10 cellular contexts compared by ENCODE assay signal in the genomic region with DNA sequence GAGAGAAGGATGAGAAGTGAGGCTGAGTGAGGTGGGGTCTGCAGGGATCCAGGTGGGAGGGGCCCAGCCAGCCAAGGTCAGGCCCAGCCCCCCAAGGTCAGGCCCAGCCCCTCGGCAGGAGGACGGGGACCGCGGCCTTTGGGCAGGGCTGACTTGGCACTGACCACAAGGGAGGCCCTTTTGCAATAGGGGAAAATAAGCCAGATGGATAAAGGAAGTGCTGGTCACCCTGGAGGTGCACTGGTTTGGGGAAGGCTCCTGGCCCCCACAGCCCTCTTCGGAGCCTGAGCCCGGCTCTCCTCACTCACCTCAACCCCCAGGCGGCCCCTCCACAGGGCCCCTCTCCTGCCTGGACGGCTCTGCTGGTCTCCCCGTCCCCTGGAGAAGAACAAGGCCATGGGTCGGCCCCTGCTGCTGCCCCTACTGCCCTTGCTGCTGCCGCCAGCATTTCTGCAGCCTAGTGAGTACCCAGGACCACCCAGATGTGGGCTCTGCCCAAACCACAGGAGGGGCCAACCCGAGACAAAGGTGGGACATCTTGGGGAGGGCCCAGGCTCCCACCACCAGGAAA. TPM values are rescaled to one million over a fixed set of nuclear protein-coding genes. Genes with fewer than 3 reads are reported as not detected.
DNase-seq lines count a peak whose midpoint lies in the region; ATAC-seq lines count a peak whose summit lies in the region.
"Had no signal": no experiment of that assay in that cellular context is flagged by ENCODE, and none has a peak within 500 bp of the region (broad histone marks: within the 10 kb centered on the region; RNA-seq: fewer than 3 reads in every experiment).

A gene (plus strand): TSS at position 227 of the 571 bp plus-strand sequence. CDS start 170 bp downstream, at position 397.

- intact Hi-C loops in Right ventricle myocardium superior (cut with DNase I): no loop called here
- intact Hi-C loops in sciatic nerve (cut with DNase I): no loop called here

- peaks cover 6% of the 10 kb centered on the region for H3K27me3 Mint-ChIP-seq in T-helper 17 cell

- no peak within 1 kb of the TSS for H3K27ac Mint-ChIP-seq in T-helper 17 cell

- H3K36me3 Mint-ChIP-seq in T-helper 17 cell (ENCODE audit: low read depth): peaks cover 3% of the 10 kb centered on the region

- peaks cover 11% of the 10 kb centered on the region for H3K4me1 Mint-ChIP-seq in T-helper 17 cell

- no peaks in the 10 kb centered on the region for H3K9me3 ChIP-seq in T-helper 17 cell (ENCODE audit: control insufficient read depth, low read length, poor library complexity, severe bottlenecking)

- peak; percentile 58 for DNase-seq in GM03348 (ENCODE audit: low spot score)
- no peak for DNase-seq in T-helper 17 cell
- DNase-seq in Right ventricle myocardium superior: peak; percentile 64
- DNase-seq in sciatic nerve (ENCODE audit: low spot score): no peak
- no peak for DNase-seq in NCI-H526 (lab: John Stamatoyannopoulos, UW)
- no peak for DNase-seq in occipital lobe (lab: John Stamatoyannopoulos, UW)
- DNase-seq in NCI-H2029 treated with DMSO at 0.1 percent for 48 hours (lab: John Stamatoyannopoulos, UW): no peak
- no peak for DNase-seq in epidermal melanocyte (ENCODE audit: insufficient read length, low spot score)
- DNase-seq: NCI-H2227 treated with DMSO at 0.1 percent for 48 hours; stimulated activated CD4-positive, alpha-beta T cell treated with anti-CD3 and anti-CD28 coated beads, Interleukin-15, amount 100 ng/mL, for 24 hours had no signal

- H3K4me3 Mint-ChIP-seq in T-helper 17 cell: peak within 1 kb of the TSS; percentile 36

- ATAC-seq in T-helper 17 cell (no peak), Right ventricle myocardium superior (ENCODE audit: poor library complexity) (peak; percentile 67), sciatic nerve (peak; percentile 74)

RNA-seq across cellular contexts. Expression of the gene that starts here (rescaled TPM):
- total RNA-seq in T-helper 17 cell (10 to 100 TPM in 1 of 2 donors, 1 to 10 TPM in 1; 3.1 to 14.5 TPM), Right ventricle myocardium superior (3.6 TPM), sciatic nerve (14.6 TPM), occipital lobe (1.1 TPM)

Comparison
In these comparisons a context has a peak if more than half of its experiments do, and no peak if none do; other contexts are left out.
1. DNase-seq: peak in GM03348 (single experiment) and Right ventricle myocardium superior (single experiment); none in T-helper 17 cell (0 of 3), sciatic nerve (single experiment), NCI-H526 (0 of 2), occipital lobe (single experiment), NCI-H2029 treated with DMSO at 0.1 percent for 48 hours (single experiment) and epidermal melanocyte (single experiment).